ENCODE assay signal across 8 cellular contexts in the genomic region with DNA sequence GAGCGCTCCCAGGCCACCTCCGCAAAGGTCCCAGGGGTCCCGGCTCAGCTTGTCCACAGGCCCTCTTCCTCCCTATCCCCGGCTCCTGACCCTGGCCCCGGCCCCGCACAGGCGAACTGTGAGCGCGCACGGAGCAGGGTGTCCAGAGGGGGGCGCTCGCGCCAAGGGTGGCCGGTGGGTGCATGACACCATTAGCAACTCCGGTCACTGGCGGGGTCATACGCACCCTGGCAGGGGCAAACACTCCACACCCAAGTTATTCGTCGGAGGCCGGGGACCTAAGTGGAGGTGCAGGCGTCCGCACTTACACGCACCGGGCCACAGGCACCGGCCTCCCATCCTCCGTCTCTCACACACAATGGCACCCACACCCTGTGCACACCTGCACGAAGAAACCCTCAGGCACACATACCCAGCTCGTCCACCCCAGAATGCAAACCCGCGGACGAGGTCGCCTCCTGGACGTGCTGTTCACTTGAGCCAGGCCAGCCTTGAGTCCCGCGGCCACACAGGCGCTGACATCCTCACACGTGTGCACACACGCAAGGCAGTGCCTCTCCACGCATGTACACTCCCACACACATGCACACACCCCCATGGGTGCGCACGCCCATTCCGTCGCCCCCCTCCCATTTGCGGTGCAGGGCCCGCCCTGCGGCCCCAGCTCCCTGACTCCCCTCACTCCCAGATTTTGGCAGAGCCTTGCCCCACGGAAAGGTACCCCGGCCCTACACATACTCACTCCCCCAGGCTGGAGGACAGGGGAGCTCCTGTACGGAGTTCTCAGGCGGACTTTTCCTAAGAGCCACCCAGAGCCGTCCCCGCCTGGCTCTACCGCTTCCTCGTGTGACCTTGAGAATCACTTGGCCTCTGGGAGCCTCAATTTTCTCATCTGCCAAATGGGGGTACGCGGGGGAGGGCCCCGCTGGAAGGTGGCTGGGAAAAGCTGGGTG. TPM values are rescaled to one million over a fixed set of nuclear protein-coding genes. Genes with fewer than 3 reads are reported as not detected.
DNase-seq lines count a peak whose midpoint lies in the region; ATAC-seq and TF ChIP-seq lines count a peak whose summit lies in the region.

Gene RASGRP2 (minus strand): TSS at position 552 of the 953 bp plus-strand sequence. CDS start 1,276 bp downstream, outside the sequence.

- no peak within 1 kb of the TSS for H2BK120ac ChIP-seq in neuronal stem cell (ENCODE audit: low read depth, low read length)

- H2AK5ac ChIP-seq in neuronal stem cell (ENCODE audit: low read depth, low read length), result peak within 1 kb of the TSS; percentile 93

- peak within 1 kb of the TSS; percentile 47 for H3K14ac ChIP-seq in neuronal stem cell (ENCODE audit: low read length)

- POLR2A ChIA-PET in OCI-LY7 (lab: Charles Lee), result interaction anchor here (0.9 to 2.1 kb wide), 8 partner anchors 17 to 105 kb away, joined by 3 to 5 read pairs (median 4); partner anchors contain the start of gene SF1

- H3K4me1 ChIP-seq in OCI-LY7 (ENCODE audit: insufficient read depth, low read length, poor library complexity, severe bottlenecking) (peaks cover 40% of the 10 kb centered on the region), neuronal stem cell (ENCODE audit: control insufficient read depth in 2 of 2, insufficient read depth in 1 of 2, low read depth in 1 of 2, low read length in 2 of 2) (peaks cover 24 to 25% of the 10 kb centered on the region in 2 donors)

- H3K27me3 ChIP-seq in neuronal stem cell (ENCODE audit: control insufficient read depth in 3 of 3, insufficient read depth in 3 of 3, low read depth in 1 of 3, low read length in 3 of 3), result peaks cover 30 to 54% (median 53%) of the 10 kb centered on the region in 3 experiments

- peak within 1 kb of the TSS; percentile 95 for H3K27ac ChIP-seq in OCI-LY7 (ENCODE audit: low read depth, low read length, poor library complexity, severe bottlenecking)
- H3K27ac ChIP-seq in neuronal stem cell (replicated peaks; ENCODE audit: low read length), result no peak within 1 kb of the TSS
- H3K27ac ChIP-seq in substantia nigra (ENCODE audit: low read depth, low read length, poor library complexity, severe bottlenecking), result peak within 1 kb of the TSS; percentile 72

- ATAC-seq in HG03108 (IDR thresholded peaks at IDR 0.05; ENCODE audit: unreplicated experiment), result no peak

- H3K9ac ChIP-seq in neuronal stem cell (ENCODE audit: low read depth, low read length, poor library complexity), result peak within 1 kb of the TSS; percentile 60

- H3K79me2 ChIP-seq in OCI-LY7 (ENCODE audit: insufficient read depth, low read depth, low read length), result peaks cover 6% of the 10 kb centered on the region; the same call in 1 of the 2 replicates

- H2BK12ac ChIP-seq in neuronal stem cell (ENCODE audit: low read length), result peak within 1 kb of the TSS; percentile 99

- no peak within 1 kb of the TSS for H4K91ac ChIP-seq in neuronal stem cell (ENCODE audit: low read depth, low read length, poor library complexity)

- H3K79me1 ChIP-seq in neuronal stem cell (ENCODE audit: low read depth, low read length), result peaks cover 5% of the 10 kb centered on the region

- H3K4me2 ChIP-seq in OCI-LY7 (ENCODE audit: low read length) (peak within 1 kb of the TSS; percentile 97), neuronal stem cell (ENCODE audit: insufficient read depth, low read length, poor library complexity, severe bottlenecking) (peak within 1 kb of the TSS; percentile 99)

- intact Hi-C loops in OCI-LY7 (cut with micrococcal nuclease; ENCODE audit: unreplicated experiment), result loop anchor here (1.0 to 5.0 kb wide), 5 partner anchors 19 to 133 kb away; partner anchors contain the start of genes EHD1 and MAP4K2

- H2AFZ ChIP-seq in OCI-LY7 (ENCODE audit: low read length) (no peak within 1 kb of the TSS), neuronal stem cell (ENCODE audit: low read length) (peak within 1 kb of the TSS; percentile 89)

- BruUV-seq in OCI-LY7 (replicated peaks; lab: Mats Ljungman, UMichigan), result no TSS peak

- H3K9me3 ChIP-seq in OCI-LY7 (ENCODE audit: low read length) (no peaks in the 10 kb centered on the region), neuronal stem cell (replicated peaks in 1 of 2; ENCODE audit: control insufficient read depth in 2 of 2, insufficient read depth in 1 of 2, low read depth in 1 of 2, low read length in 2 of 2) (peaks cover 0 to 8% of the 10 kb centered on the region in 2 donors)

- H3K9me2 ChIP-seq in OCI-LY7 (ENCODE audit: insufficient read depth, low read length), result no peaks in the 10 kb centered on the region

- DNase-seq in OCI-LY7 (ENCODE audit: low spot score) (peak; percentile 89), fibroblast of villous mesenchyme (ENCODE audit: low read depth) (peak; percentile 59), neuronal stem cell (ENCODE audit: low spot score) (no peak), substantia nigra (lab: John Stamatoyannopoulos, UW) (peak in 32 of 49 donors; percentile 1 to 85 (median 44)), NCI-H226 (no peak)
- peak; percentile 69 to 85 for DNase-seq in activated T-helper 1 cell treated with anti-CD3 and anti-CD28 coated beads, Interleukin-2, amount 50 U/mL, for 16 hours (ENCODE audit: low read depth in 1 of 2, low spot score in 1 of 2)

- TF ChIP-seq CTCF in OCI-LY7 (conservative IDR thresholded peaks at IDR 0.05; ENCODE audit: low read length) (peak; percentile 86), fibroblast of villous mesenchyme (IDR thresholded peaks at IDR 0.05; ENCODE audit: insufficient read depth, low read depth, low read length) (peak; percentile 61)

- in situ Hi-C loops in GM18951 (cut with MboI; ENCODE audit: low sequenced_read_pairs, unreplicated experiment), result no loop called here

- H4K8ac ChIP-seq in neuronal stem cell (ENCODE audit: low read depth, low read length), result no peak within 1 kb of the TSS

- H3K18ac ChIP-seq in neuronal stem cell (ENCODE audit: low read length), result peak within 1 kb of the TSS; percentile 90

- H3K4ac ChIP-seq in neuronal stem cell (ENCODE audit: low read length), result peak within 1 kb of the TSS; percentile 38

- peak within 1 kb of the TSS; percentile 80 for H3K23ac ChIP-seq in neuronal stem cell (ENCODE audit: low read depth, low read length, poor library complexity)

- peak within 1 kb of the TSS; percentile 95 for H2BK5ac ChIP-seq in neuronal stem cell (ENCODE audit: low read length)

- peak; percentile 21 for TF ChIP-seq POLR2A in GM18951 (IDR thresholded peaks at IDR 0.05; ENCODE audit: extremely low read depth, insufficient read depth, insufficient read length)

- H3K4me3 ChIP-seq in OCI-LY7 (ENCODE audit: low read depth, low read length, poor library complexity, severe bottlenecking) (peak within 1 kb of the TSS; percentile 89), fibroblast of villous mesenchyme (ENCODE audit: low read depth, low read length) (peak within 1 kb of the TSS; percentile 67), neuronal stem cell (ENCODE audit: low read length in 2 of 2) (peak within 1 kb of the TSS; percentile 41 to 73)

- peaks cover 31% of the 10 kb centered on the region for H3K36me3 ChIP-seq in OCI-LY7 (ENCODE audit: insufficient read depth, low read length)
- no peaks in the 10 kb centered on the region for H3K36me3 ChIP-seq in neuronal stem cell (replicated peaks in 1 of 2; ENCODE audit: control insufficient read depth in 2 of 2, insufficient read depth in 2 of 2, low read length in 2 of 2)

- whole genome bisulfite sequencing in neuronal stem cell (ENCODE audit: extremely low coverage in 2 of 2, insufficient read length in 2 of 2, insufficient replicate concordance in 1 of 2), 2 donors, result no CpG with 5 or more reads among the region's 57 CpGs

- H2BK15ac ChIP-seq in neuronal stem cell (ENCODE audit: low read length), result peak within 1 kb of the TSS; percentile 89

- CTCF ChIA-PET in OCI-LY7 (lab: Charles Lee; ENCODE audit: unreplicated experiment), result interaction anchor here (0.6 to 1.9 kb wide), 4 partner anchors 28 to 493 kb away, joined by 3 to 6 read pairs (median 4); no protein-coding TSS in a partner anchor

- 0 out of 2 replicates have a peak, but pooled peaks cover 7% of the 10 kb centered on the region for H4K20me1 ChIP-seq in OCI-LY7 (ENCODE audit: insufficient read depth, low read length)

RNA-seq across cellular contexts. Expression of gene RASGRP2, which starts in this region (rescaled TPM):
- 127 and 145 TPM in 2 replicates for total RNA-seq in OCI-LY7 (2014; rRNA removed; shearing (Covaris generic))
- total RNA-seq in OCI-LY7 (2022) (195 and 205 TPM in 2 replicates), fibroblast of villous mesenchyme (10.3 and 12.5 TPM in 2 replicates)
- 1.3 TPM for polyA plus RNA-seq in neuronal stem cell (2013, experiment 1 of 2)
- 1.4 TPM for polyA plus RNA-seq in neuronal stem cell (2013, experiment 2 of 2)

Comparison
In these comparisons a context has a peak if more than half of its experiments do, and no peak if none do; other contexts are left out.
1. DNase-seq: peak in OCI-LY7 (single experiment), activated T-helper 1 cell treated with anti-CD3 and anti-CD28 coated beads, Interleukin-2, amount 50 U/mL, for 16 hours (2 of 2), fibroblast of villous mesenchyme (single experiment) and substantia nigra (32 of 49); none in neuronal stem cell (single experiment) and NCI-H226 (single experiment).
2. Peak in every context shown above with its lines, with median percentiles within 50 percentile points of each other: H3K4me3 ChIP-seq.